ENCODE assay signal across 17 cellular contexts in the genomic region with DNA sequence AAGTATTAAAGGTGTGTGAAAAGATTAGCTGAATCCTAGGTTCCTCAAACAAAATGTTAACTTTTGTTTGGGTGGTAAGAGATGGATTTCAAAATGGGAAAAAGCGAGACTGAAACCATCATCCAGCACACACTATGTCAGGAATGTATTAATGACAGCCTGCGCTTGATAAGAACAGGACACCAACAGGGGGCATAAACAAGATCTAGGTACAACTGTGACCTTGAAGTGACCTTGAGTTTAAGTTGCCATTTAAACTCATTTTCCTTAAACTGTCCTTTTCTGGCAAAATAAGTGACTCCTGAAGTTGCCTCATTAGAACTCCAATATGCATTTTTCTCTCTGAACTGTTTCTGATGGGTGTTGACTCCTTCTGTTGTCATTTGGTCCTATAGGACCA. TPM values are rescaled to one million over a fixed set of nuclear protein-coding genes. Genes with fewer than 3 reads are reported as not detected.
A peak's percentile ranks its signal among the peaks of the same experiment; 100 is the strongest.
DNase-seq lines count a peak whose midpoint lies in the region; ATAC-seq lines count a peak whose summit lies in the region.
"Had no signal": no experiment of that assay in that cellular context is flagged by ENCODE, and none has a peak within 500 bp of the region (broad histone marks: within the 10 kb centered on the region; RNA-seq: fewer than 3 reads in every experiment).

No MANE protein-coding gene starts in this region.

- WGBS in thymus = 99% methylated on average over 2 of the region's 2 CpGs

- H3K36me3 Mint-ChIP-seq in activated naive CD4-positive, alpha-beta T cell treated with anti-CD3 and anti-CD28 coated beads, Interleukin-2, amount 10 ng/mL, durations not matched to agents 7 days and 5 days = peaks cover 50% of the 10 kb centered on the region
- H3K36me3 Mint-ChIP-seq in activated CD4-positive, alpha-beta memory T cell treated with anti-CD3 and anti-CD28 coated beads for 36 hours = peaks cover 23% of the 10 kb centered on the region
- peaks cover 85% of the 10 kb centered on the region for H3K36me3 Mint-ChIP-seq in effector memory CD8-positive, alpha-beta T cell (ENCODE audit: insufficient read depth)

- H3K4me1 ChIP-seq in thymus (ENCODE audit: control insufficient read depth, insufficient read depth, low read length) = peaks cover 42% of the 10 kb centered on the region
- H3K4me1 ChIP-seq: body of pancreas, Caco-2, SJCRH30 had no signal

- no peaks in the 10 kb centered on the region for H3K9me3 ChIP-seq in thymus (ENCODE audit: control insufficient read depth)
- H3K9me3 ChIP-seq: body of pancreas, Caco-2, left lung, SJCRH30 had no signal

- H3K4me1 Mint-ChIP-seq in activated naive CD4-positive, alpha-beta T cell treated with anti-CD3 and anti-CD28 coated beads, Interleukin-2, amount 10 ng/mL, durations not matched to agents 7 days and 5 days = peaks cover 91% of the 10 kb centered on the region
- peaks cover 89% of the 10 kb centered on the region for H3K4me1 Mint-ChIP-seq in activated CD4-positive, alpha-beta memory T cell treated with anti-CD3 and anti-CD28 coated beads for 36 hours (ENCODE audit: low read depth)
- peaks cover 76 to 86% of the 10 kb centered on the region in 2 donors for H3K4me1 Mint-ChIP-seq in effector memory CD8-positive, alpha-beta T cell (ENCODE audit: low read depth in 2 of 2)

- H3K4me3 ChIP-seq in thymus (ENCODE audit: low read length) = no peak overlapping the region
- H3K4me3 ChIP-seq: body of pancreas, left lung, SJCRH30 had no signal

- H3K4me3 Mint-ChIP-seq in activated naive CD4-positive, alpha-beta T cell treated with anti-CD3 and anti-CD28 coated beads, Interleukin-2, amount 10 ng/mL, durations not matched to agents 7 days and 5 days = peak overlapping the region; percentile 45
- H3K4me3 Mint-ChIP-seq in activated CD4-positive, alpha-beta memory T cell treated with anti-CD3 and anti-CD28 coated beads for 36 hours = peak overlapping the region; percentile 64
- H3K4me3 Mint-ChIP-seq in effector memory CD8-positive, alpha-beta T cell = peak overlapping the region; percentile 75 to 81
- H3K4me3 Mint-ChIP-seq: dendritic cell treated with granulocyte-macrophage colony-stimulating factor and Interleukin-4, amounts not matched to agents 40 ng/mL and 50 ng/mL, for 4 days had no signal

- no peak for DNase-seq in activated naive CD4-positive, alpha-beta T cell treated with anti-CD3 and anti-CD28 coated beads, Interleukin-2, amount 10 ng/mL, durations not matched to agents 7 days and 5 days
- no peak for DNase-seq in activated naive CD4-positive, alpha-beta T cell treated with Interleukin-2 at 50 U/mL for 16 hours
- DNase-seq in activated CD4-positive, alpha-beta memory T cell treated with anti-CD3 and anti-CD28 coated beads for 36 hours = no peak
- no peak for DNase-seq in effector memory CD8-positive, alpha-beta T cell
- DNase-seq in OCI-M2 (lab: John Stamatoyannopoulos, UW; ENCODE audit: unreplicated experiment) = no peak
- no peak for DNase-seq in HK-2 (ENCODE audit: unreplicated experiment)
- DNase-seq: body of pancreas, Caco-2, left lung, NCI-H1694 treated with DMSO at 0.1 percent for 48 hours, NCI-H524, SJCRH30, T1000 had no signal

- POLR2A ChIA-PET in activated CD4-positive, alpha-beta memory T cell treated with anti-CD3 and anti-CD28 coated beads for 36 hours (lab: Charles Lee) = interaction anchor here (1.2 to 12.0 kb wide), 3 partner anchors 8 to 16 kb away, joined by 4 to 216 read pairs (median 6); no protein-coding TSS in a partner anchor

- CTCF ChIA-PET in activated naive CD4-positive, alpha-beta T cell treated with anti-CD3 and anti-CD28 coated beads, Interleukin-2, amount 10 ng/mL, durations not matched to agents 7 days and 5 days (lab: Charles Lee) = interaction anchor here (0.7 kb wide), 1 partner anchor 122 kb away, joined by 3 read pairs; no protein-coding TSS in a partner anchor
- CTCF ChIA-PET in activated CD4-positive, alpha-beta memory T cell treated with anti-CD3 and anti-CD28 coated beads for 36 hours (lab: Charles Lee) = interaction anchor here (0.8 to 1.4 kb wide), 3 partner anchors 15 to 56 kb away, joined by 3 to 4 read pairs (median 3); partner anchors contain the start of gene PRKCH

- no peaks in the 10 kb centered on the region for H3K27me3 ChIP-seq in thymus (ENCODE audit: control insufficient read depth, insufficient read depth)
- H3K27me3 ChIP-seq: body of pancreas, left lung, SJCRH30 had no signal

- intact Hi-C loops in activated CD4-positive, alpha-beta memory T cell treated with anti-CD3 and anti-CD28 coated beads for 36 hours (cut with micrococcal nuclease) = no loop called here

- H3K9me3 Mint-ChIP-seq in activated naive CD4-positive, alpha-beta T cell treated with anti-CD3 and anti-CD28 coated beads, Interleukin-2, amount 10 ng/mL, durations not matched to agents 7 days and 5 days = no peaks in the 10 kb centered on the region
- H3K9me3 Mint-ChIP-seq in activated CD4-positive, alpha-beta memory T cell treated with anti-CD3 and anti-CD28 coated beads for 36 hours = no peaks in the 10 kb centered on the region
- no peaks in the 10 kb centered on the region for H3K9me3 Mint-ChIP-seq in effector memory CD8-positive, alpha-beta T cell
- H3K9me3 Mint-ChIP-seq: dendritic cell treated with granulocyte-macrophage colony-stimulating factor and Interleukin-4, amounts not matched to agents 40 ng/mL and 50 ng/mL, for 4 days had no signal

- peak overlapping the region; percentile 74 for H3K27ac ChIP-seq in thymus (ENCODE audit: low read depth)
- H3K27ac ChIP-seq: body of pancreas, SJCRH30 had no signal

- ATAC-seq in effector memory CD8-positive, alpha-beta T cell (replicated peaks) = no peak
- no peak for ATAC-seq in HG03521 (IDR thresholded peaks at IDR 0.05; ENCODE audit: unreplicated experiment)
- ATAC-seq: body of pancreas, left lung, sciatic nerve had no signal

- no peaks in the 10 kb centered on the region for H3K36me3 ChIP-seq in thymus (ENCODE audit: control insufficient read depth, insufficient read depth)
- H3K36me3 ChIP-seq: left lung, SJCRH30 had no signal

- H3K27me3 Mint-ChIP-seq in activated naive CD4-positive, alpha-beta T cell treated with anti-CD3 and anti-CD28 coated beads, Interleukin-2, amount 10 ng/mL, durations not matched to agents 7 days and 5 days = no peaks in the 10 kb centered on the region
- no peaks in the 10 kb centered on the region for H3K27me3 Mint-ChIP-seq in activated CD4-positive, alpha-beta memory T cell treated with anti-CD3 and anti-CD28 coated beads for 36 hours
- H3K27me3 Mint-ChIP-seq in effector memory CD8-positive, alpha-beta T cell = no peaks in the 10 kb centered on the region

- H3K27ac Mint-ChIP-seq in activated naive CD4-positive, alpha-beta T cell treated with anti-CD3 and anti-CD28 coated beads, Interleukin-2, amount 10 ng/mL, durations not matched to agents 7 days and 5 days = peak overlapping the region; percentile 93
- H3K27ac Mint-ChIP-seq in activated CD4-positive, alpha-beta memory T cell treated with anti-CD3 and anti-CD28 coated beads for 36 hours = peak overlapping the region; percentile 97
- peak overlapping the region; percentile 94 to 95 for H3K27ac Mint-ChIP-seq in effector memory CD8-positive, alpha-beta T cell
- H3K27ac Mint-ChIP-seq: dendritic cell treated with granulocyte-macrophage colony-stimulating factor and Interleukin-4, amounts not matched to agents 40 ng/mL and 50 ng/mL, for 4 days had no signal

RNA-seq across cellular contexts. Expression of gene PRKCH, which starts 17.1 kb away (rescaled TPM):
- 100 to 1,000 TPM; 142 to 147 TPM for total RNA-seq in activated CD4-positive, alpha-beta memory T cell treated with anti-CD3 and anti-CD28 coated beads for 36 hours
- polyA plus RNA-seq in thymus = 73.5 TPM

RNA-seq across cellular contexts. Expression of gene TMEM30B, which starts 57.3 kb away (rescaled TPM):
- 1 to 10 TPM; 1.6 to 1.7 TPM for total RNA-seq in activated CD4-positive, alpha-beta memory T cell treated with anti-CD3 and anti-CD28 coated beads for 36 hours
- 20.0 TPM for polyA plus RNA-seq in thymus
